In genomic region chr12:96308881-96309280, GRCh38 we compare ENCODE assay signal across 26 cellular contexts.
A peak's percentile ranks its signal among the peaks of the same experiment; 100 is the strongest.
DNase-seq lines count a peak whose midpoint lies in the region; FAIRE-seq and TF ChIP-seq lines count a peak whose summit lies in the region.
"Had no signal": no experiment of that assay in that cellular context is flagged by ENCODE, and none has a peak within 500 bp of the region (broad histone marks: within the 10 kb centered on the region; RNA-seq: fewer than 3 reads in every experiment).

No MANE protein-coding gene starts in this region.

- no peaks in the 10 kb centered on the region for H3K9me3 ChIP-seq in astrocyte (ENCODE audit: insufficient read depth, low read depth, low read length)
- no peaks in the 10 kb centered on the region for H3K9me3 ChIP-seq in sigmoid colon
- H3K9me3 ChIP-seq in ovary = no peaks in the 10 kb centered on the region
- H3K9me3 ChIP-seq: psoas muscle, stomach, upper lobe of left lung had no signal

- intact Hi-C loops in sigmoid colon (cut with DNase I) = loop anchor here (10.0 kb wide), 1 partner anchor 86 kb away; no protein-coding TSS in a partner anchor
- intact Hi-C loops in ovary (cut with DNase I) = no loop called here

- no peak for DNase-seq in activated naive CD4-positive, alpha-beta T cell treated with Interleukin-2 at 50 U/mL for 16 hours
- DNase-seq in astrocyte (ENCODE audit: low read depth) (peak; percentile 41), fibroblast of the aortic adventitia (ENCODE audit: low read depth) (peak; percentile 48), sigmoid colon (no peak), ovary (no peak), COLO829 (ENCODE audit: low spot score) (no peak)
- DNase-seq in activated naive CD4-positive, alpha-beta T cell treated with anti-CD3 and anti-CD28 coated beads, Interleukin-2, amount 50 U/mL, for 16 hours = no peak
- DNase-seq: amniotic stem cell; DMS153; effector memory CD4-positive, alpha-beta T cell; foreskin keratinocyte; hypothalamus; kidney glomerular epithelial cell; NCI-H748 treated with DMSO at 0.1 percent for 48 hours; nephron progenitor cell; OCI-M1; psoas muscle; stimulated activated CD4-positive, alpha-beta T cell treated with anti-CD3 and anti-CD28 coated beads, Interleukin-4, amount 100 ng/mL, for 1 hour; stomach had no signal

- no peaks in the 10 kb centered on the region for H3K27me3 ChIP-seq in astrocyte (ENCODE audit: insufficient read depth, low read length)
- no peaks in the 10 kb centered on the region for H3K27me3 ChIP-seq in sigmoid colon
- H3K27me3 ChIP-seq in ovary = no peaks in the 10 kb centered on the region
- H3K27me3 ChIP-seq: foreskin keratinocyte, stomach, upper lobe of left lung had no signal

- no peak overlapping the region for H3K4me3 ChIP-seq in astrocyte (ENCODE audit: insufficient read depth, low read depth, low read length)
- H3K4me3 ChIP-seq in fibroblast of the aortic adventitia (ENCODE audit: low read depth, low read length) = no peak overlapping the region
- no peak overlapping the region for H3K4me3 ChIP-seq in sigmoid colon
- no peak overlapping the region for H3K4me3 ChIP-seq in ovary
- H3K4me3 ChIP-seq: psoas muscle, smooth muscle cell, stomach, upper lobe of left lung had no signal

- H2AFZ ChIP-seq in astrocyte (ENCODE audit: low read depth, low read length) = no peak overlapping the region

- no peak for TF ChIP-seq POLR2A in sigmoid colon (IDR thresholded peaks at IDR 0.05)
- no peak for TF ChIP-seq POLR2A in ovary (IDR thresholded peaks at IDR 0.05)

- H3K9ac ChIP-seq in astrocyte (ENCODE audit: low read length) = no peak overlapping the region

- H3K27ac ChIP-seq in astrocyte (ENCODE audit: low read depth, low read length) = no peak overlapping the region
- H3K27ac ChIP-seq in sigmoid colon = peak overlapping the region in 3 of 4 donors; percentile 59 to 65 (median 59)
- no peak overlapping the region for H3K27ac ChIP-seq in ovary
- H3K27ac ChIP-seq: C4-2B, foreskin keratinocyte, psoas muscle, stomach, upper lobe of left lung had no signal

- no peak overlapping the region for H3K4me3 Mint-ChIP-seq in activated naive CD4-positive, alpha-beta T cell treated with anti-CD3 and anti-CD28 coated beads, Interleukin-2, amount 50 U/mL, for 24 hours
- no peak overlapping the region for H3K4me3 Mint-ChIP-seq in astrocyte (ENCODE audit: unreplicated experiment)
- H3K4me3 Mint-ChIP-seq: activated T-helper 17 cell treated with anti-CD3 and anti-CD28 coated beads, Interleukin-2, amount 50 U/mL, for 72 hours; nephron progenitor cell; T-helper 2 cell treated with Interferon-gamma antibody and Interleukin-4, amounts not matched to agents 5 μg/mL and 100 μg/mL, for 36 hours had no signal

- H3K4me1 Mint-ChIP-seq in activated naive CD4-positive, alpha-beta T cell treated with anti-CD3 and anti-CD28 coated beads, Interleukin-2, amount 50 U/mL, for 24 hours = peaks cover 42% of the 10 kb centered on the region
- H3K4me1 Mint-ChIP-seq in astrocyte (ENCODE audit: low read depth, unreplicated experiment) = peaks cover 2% of the 10 kb centered on the region
- H3K4me1 Mint-ChIP-seq: nephron progenitor cell had no signal

- FAIRE-seq in astrocyte (lab: Jason Lieb, UNC) = no peak

- no peaks in the 10 kb centered on the region for H3K9me3 Mint-ChIP-seq in activated naive CD4-positive, alpha-beta T cell treated with anti-CD3 and anti-CD28 coated beads, Interleukin-2, amount 50 U/mL, for 24 hours
- H3K9me3 Mint-ChIP-seq in astrocyte (ENCODE audit: unreplicated experiment) = no peaks in the 10 kb centered on the region
- H3K9me3 Mint-ChIP-seq: activated T-helper 17 cell treated with anti-CD3 and anti-CD28 coated beads, Interleukin-2, amount 50 U/mL, for 72 hours; IgD-negative memory B cell; nephron progenitor cell; T-helper 2 cell treated with Interferon-gamma antibody and Interleukin-4, amounts not matched to agents 5 μg/mL and 100 μg/mL, for 36 hours had no signal

- H3K79me2 ChIP-seq in astrocyte (ENCODE audit: insufficient read depth, low read length) = peaks cover 90% of the 10 kb centered on the region

- no peaks in the 10 kb centered on the region for H3K27me3 Mint-ChIP-seq in activated naive CD4-positive, alpha-beta T cell treated with anti-CD3 and anti-CD28 coated beads, Interleukin-2, amount 50 U/mL, for 24 hours
- H3K27me3 Mint-ChIP-seq in astrocyte (ENCODE audit: low read depth, unreplicated experiment) = no peaks in the 10 kb centered on the region
- H3K27me3 Mint-ChIP-seq: activated T-helper 17 cell treated with anti-CD3 and anti-CD28 coated beads, Interleukin-2, amount 50 U/mL, for 72 hours; IgD-negative memory B cell had no signal

- peak in 1 of 4 donors; percentile 4 for TF ChIP-seq EP300 in sigmoid colon (IDR thresholded peaks at IDR 0.05)
- no peak for TF ChIP-seq EP300 in ovary (IDR thresholded peaks at IDR 0.05)

- H3K36me3 Mint-ChIP-seq in activated naive CD4-positive, alpha-beta T cell treated with anti-CD3 and anti-CD28 coated beads, Interleukin-2, amount 50 U/mL, for 24 hours = peaks cover 3% of the 10 kb centered on the region
- H3K36me3 Mint-ChIP-seq in astrocyte (ENCODE audit: low read depth, unreplicated experiment) = peaks cover 4% of the 10 kb centered on the region

- peaks cover 15% of the 10 kb centered on the region for H3K36me3 ChIP-seq in astrocyte (ENCODE audit: insufficient read depth, low read length)
- peaks cover 0 to 25% (median 0%) of the 10 kb centered on the region in 4 donors for H3K36me3 ChIP-seq in sigmoid colon
- no peaks in the 10 kb centered on the region for H3K36me3 ChIP-seq in ovary

- 80 to 83% methylated on average over 1 of the region's 1 CpG for WGBS in sigmoid colon, 2 donors
- 39 to 42% (median 40%) methylated on average over 1 of the region's 1 CpG for WGBS in ovary, 3 donors

- H4K20me1 ChIP-seq in astrocyte (ENCODE audit: insufficient read depth, low read length) = peaks cover 21% of the 10 kb centered on the region

- H3K27ac Mint-ChIP-seq in activated naive CD4-positive, alpha-beta T cell treated with anti-CD3 and anti-CD28 coated beads, Interleukin-2, amount 50 U/mL, for 24 hours = peak overlapping the region; percentile 16
- no peak overlapping the region for H3K27ac Mint-ChIP-seq in astrocyte (ENCODE audit: unreplicated experiment)
- H3K27ac Mint-ChIP-seq: activated T-helper 17 cell treated with anti-CD3 and anti-CD28 coated beads, Interleukin-2, amount 50 U/mL, for 72 hours; IgD-negative memory B cell; nephron progenitor cell; T-helper 2 cell treated with Interferon-gamma antibody and Interleukin-4, amounts not matched to agents 5 μg/mL and 100 μg/mL, for 36 hours had no signal

- H3K4me1 ChIP-seq in astrocyte (ENCODE audit: insufficient read depth, low read length) (no peaks in the 10 kb centered on the region), sigmoid colon (peaks cover 0 to 37% (median 25%) of the 10 kb centered on the region in 4 donors), ovary (ENCODE audit: insufficient read depth) (no peaks in the 10 kb centered on the region)
- H3K4me1 ChIP-seq: foreskin keratinocyte, psoas muscle, stomach had no signal

- no peak overlapping the region for H3K4me2 ChIP-seq in astrocyte (ENCODE audit: low read length)
- H3K4me2 ChIP-seq: smooth muscle cell had no signal

- TF ChIP-seq CTCF in astrocyte (IDR thresholded peaks at IDR 0.05; ENCODE audit: insufficient read depth, low read depth, low read length) = no peak
- no peak for TF ChIP-seq CTCF in fibroblast of the aortic adventitia (IDR thresholded peaks at IDR 0.05; ENCODE audit: insufficient read depth, low read length)
- no peak for TF ChIP-seq CTCF in sigmoid colon (IDR thresholded peaks at IDR 0.05)
- no peak for TF ChIP-seq CTCF in ovary (IDR thresholded peaks at IDR 0.05)

Comparison
In these comparisons a context has a peak if more than half of its experiments do, and no peak if none do; other contexts are left out.
1. DNase-seq: peak in astrocyte (single experiment) and fibroblast of the aortic adventitia (single experiment); none in activated naive CD4-positive, alpha-beta T cell treated with Interleukin-2 at 50 U/mL for 16 hours (single experiment), sigmoid colon (single experiment), ovary (0 of 5), COLO829 (single experiment) and activated naive CD4-positive, alpha-beta T cell treated with anti-CD3 and anti-CD28 coated beads, Interleukin-2, amount 50 U/mL, for 16 hours (single experiment).
2. H3K27ac ChIP-seq: peak in sigmoid colon (3 of 4); none in astrocyte (single experiment) and ovary (0 of 2).